In genomic region chr16:11272484-11272883, GRCh38 we compare ENCODE assay signal across 1 cellular context.
TF ChIP-seq lines count a peak whose summit lies in the region.

No MANE protein-coding gene starts in this region.

TF ChIP-seq in HepG2, 621 proteins besides CTCF, POLR2A, EP300 and RAD21:
- TF ChIP-seq ZNF432 (CRISPR knock-in tag; IDR thresholded peaks at IDR 0.05; ENCODE audit: borderline replicate concordance), result no peak
- 0 out of 2 replicates have a peak, but pooled peaks have one; percentile 41 for TF ChIP-seq ZNF572 (CRISPR knock-in tag; IDR thresholded peaks at IDR 0.05)
- TF ChIP-seq XRCC5 (optimal IDR thresholded peaks at IDR 0.05; ENCODE audit: low read length), result peak; percentile 5
- no peak for TF ChIP-seq SSRP1 (CRISPR knock-in tag; IDR thresholded peaks at IDR 0.05)
- 0 out of 2 replicates have a peak, but pooled peaks have one; percentile 45 for TF ChIP-seq ZC3H13 (CRISPR knock-in tag; IDR thresholded peaks at IDR 0.05)
- no peak for TF ChIP-seq NCOA2 (CRISPR knock-in tag; IDR thresholded peaks at IDR 0.05)
- TF ChIP-seq ZNF530 (CRISPR knock-in tag; IDR thresholded peaks at IDR 0.05; ENCODE audit: low read depth), result peak; percentile 48; the same call in 1 of the 2 replicates
- TF ChIP-seq, protein P1, sequence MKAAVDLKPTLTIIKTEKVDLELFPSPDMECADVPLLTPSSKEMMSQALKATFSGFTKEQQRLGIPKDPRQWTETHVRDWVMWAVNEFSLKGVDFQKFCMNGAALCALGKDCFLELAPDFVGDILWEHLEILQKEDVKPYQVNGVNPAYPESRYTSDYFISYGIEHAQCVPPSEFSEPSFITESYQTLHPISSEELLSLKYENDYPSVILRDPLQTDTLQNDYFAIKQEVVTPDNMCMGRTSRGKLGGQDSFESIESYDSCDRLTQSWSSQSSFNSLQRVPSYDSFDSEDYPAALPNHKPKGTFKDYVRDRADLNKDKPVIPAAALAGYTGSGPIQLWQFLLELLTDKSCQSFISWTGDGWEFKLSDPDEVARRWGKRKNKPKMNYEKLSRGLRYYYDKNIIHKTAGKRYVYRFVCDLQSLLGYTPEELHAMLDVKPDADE (CRISPR knock-in tag; IDR thresholded peaks at IDR 0.05), result no peak
- TF ChIP-seq ZNF335 (CRISPR knock-in tag; IDR thresholded peaks at IDR 0.05), result no peak
- TF ChIP-seq, protein P2, sequence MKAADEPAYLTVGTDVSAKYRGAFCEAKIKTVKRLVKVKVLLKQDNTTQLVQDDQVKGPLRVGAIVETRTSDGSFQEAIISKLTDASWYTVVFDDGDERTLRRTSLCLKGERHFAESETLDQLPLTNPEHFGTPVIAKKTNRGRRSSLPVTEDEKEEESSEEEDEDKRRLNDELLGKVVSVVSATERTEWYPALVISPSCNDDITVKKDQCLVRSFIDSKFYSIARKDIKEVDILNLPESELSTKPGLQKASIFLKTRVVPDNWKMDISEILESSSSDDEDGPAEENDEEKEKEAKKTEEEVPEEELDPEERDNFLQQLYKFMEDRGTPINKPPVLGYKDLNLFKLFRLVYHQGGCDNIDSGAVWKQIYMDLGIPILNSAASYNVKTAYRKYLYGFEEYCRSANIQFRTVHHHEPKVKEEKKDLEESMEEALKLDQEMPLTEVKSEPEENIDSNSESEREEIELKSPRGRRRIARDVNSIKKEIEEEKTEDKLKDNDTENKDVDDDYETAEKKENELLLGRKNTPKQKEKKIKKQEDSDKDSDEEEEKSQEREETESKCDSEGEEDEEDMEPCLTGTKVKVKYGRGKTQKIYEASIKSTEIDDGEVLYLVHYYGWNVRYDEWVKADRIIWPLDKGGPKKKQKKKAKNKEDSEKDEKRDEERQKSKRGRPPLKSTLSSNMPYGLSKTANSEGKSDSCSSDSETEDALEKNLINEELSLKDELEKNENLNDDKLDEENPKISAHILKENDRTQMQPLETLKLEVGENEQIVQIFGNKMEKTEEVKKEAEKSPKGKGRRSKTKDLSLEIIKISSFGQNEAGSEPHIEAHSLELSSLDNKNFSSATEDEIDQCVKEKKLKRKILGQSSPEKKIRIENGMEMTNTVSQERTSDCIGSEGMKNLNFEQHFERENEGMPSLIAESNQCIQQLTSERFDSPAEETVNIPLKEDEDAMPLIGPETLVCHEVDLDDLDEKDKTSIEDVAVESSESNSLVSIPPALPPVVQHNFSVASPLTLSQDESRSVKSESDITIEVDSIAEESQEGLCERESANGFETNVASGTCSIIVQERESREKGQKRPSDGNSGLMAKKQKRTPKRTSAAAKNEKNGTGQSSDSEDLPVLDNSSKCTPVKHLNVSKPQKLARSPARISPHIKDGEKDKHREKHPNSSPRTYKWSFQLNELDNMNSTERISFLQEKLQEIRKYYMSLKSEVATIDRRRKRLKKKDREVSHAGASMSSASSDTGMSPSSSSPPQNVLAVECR (CRISPR knock-in tag; IDR thresholded peaks at IDR 0.05; ENCODE audit: borderline replicate concordance), result 0 out of 2 replicates have a peak, but pooled peaks have one; percentile 0
- TF ChIP-seq EED (CRISPR knock-in tag; IDR thresholded peaks at IDR 0.05), result no peak
- no peak for TF ChIP-seq ZNF354B (CRISPR knock-in tag; IDR thresholded peaks at IDR 0.05)
- no peak for TF ChIP-seq FIP1L1 (IDR thresholded peaks at IDR 0.05; ENCODE audit: borderline replicate concordance, insufficient read depth, low read depth, low read length)
- TF ChIP-seq ZNF274 (CRISPR knock-in tag; IDR thresholded peaks at IDR 0.05), result 0 out of 2 replicates have a peak, but pooled peaks have one; percentile 11
